5 cellular contexts compared by ENCODE assay signal in genomic region chr14:54806616-54807015, GRCh38.
"Had no signal": no experiment of that assay in that cellular context is flagged by ENCODE, and none has a peak within 500 bp of the region (broad histone marks: within the 10 kb centered on the region; RNA-seq: fewer than 3 reads in every experiment).

No MANE protein-coding gene starts in this region.

- H3K4me3 ChIP-seq: GM23338, K562 had no signal

- H3K4me3 Mint-ChIP-seq: H9 had no signal

- DNase-seq: H9, HCEC 1CT, IMR-90 had no signal

- H3K9me3 Mint-ChIP-seq: GM23338 had no signal

- H3K27ac Mint-ChIP-seq: GM23338, H9 had no signal
